ENCODE assay signal across 22 cellular contexts in the genomic region with DNA sequence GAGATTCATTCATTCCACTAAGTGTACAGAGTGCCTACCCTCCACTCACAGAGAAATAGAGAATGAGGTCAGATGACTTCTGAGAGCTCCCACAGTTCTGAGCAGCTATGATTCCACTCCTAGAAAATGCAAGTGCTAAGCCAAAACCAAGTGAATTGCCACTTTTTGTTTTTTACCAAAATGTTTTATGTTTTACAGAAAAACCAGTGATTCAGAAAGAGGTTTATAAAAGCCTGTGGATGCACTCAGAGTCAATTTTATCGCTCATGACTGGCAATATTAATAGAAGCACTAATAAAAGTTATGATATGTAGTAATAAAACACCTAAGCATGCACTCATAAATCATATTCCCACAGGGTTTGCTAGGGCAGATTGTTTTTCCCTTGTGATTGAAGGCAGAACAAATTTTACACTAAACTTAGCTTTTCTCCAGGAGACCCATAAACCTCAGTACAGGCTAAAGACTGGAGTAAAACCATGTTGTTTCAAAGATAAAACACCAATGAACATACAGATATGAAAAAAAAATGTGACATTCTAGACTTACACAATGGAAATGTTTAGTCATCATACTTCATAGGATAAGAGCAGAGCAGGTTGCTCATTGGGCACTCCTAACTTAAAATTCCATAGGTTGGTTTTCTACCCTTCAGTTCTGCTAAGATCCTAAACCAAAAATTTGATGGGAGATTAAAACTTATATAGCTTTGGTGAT.
A peak's percentile ranks its signal among the peaks of the same experiment; 100 is the strongest.
DNase-seq lines count a peak whose midpoint lies in the region; ATAC-seq and TF ChIP-seq lines count a peak whose summit lies in the region.
"Had no signal": no experiment of that assay in that cellular context is flagged by ENCODE, and none has a peak within 500 bp of the region (broad histone marks: within the 10 kb centered on the region; RNA-seq: fewer than 3 reads in every experiment).

No MANE protein-coding gene starts in this region.

- peaks cover 10% of the 10 kb centered on the region for H3K4me1 ChIP-seq in adipocyte (ENCODE audit: control insufficient read depth, insufficient read depth, low read length)
- peaks cover 3% of the 10 kb centered on the region for H3K4me1 ChIP-seq in fibroblast of lung (ENCODE audit: control insufficient read depth, extremely low read depth, insufficient read depth, low read length)
- H3K4me1 ChIP-seq in CD8-positive, alpha-beta T cell (ENCODE audit: insufficient read depth, low read length) = no peaks in the 10 kb centered on the region
- H3K4me1 ChIP-seq: lower lobe of right lung, parathyroid adenoma, stomach, upper lobe of right lung had no signal

- H3K4me2 ChIP-seq in fibroblast of lung (ENCODE audit: extremely low read depth, insufficient read depth, low read length) = no peak overlapping the region

- DNase-seq in EH (ENCODE audit: low read depth) (peak; percentile 83), adipocyte (ENCODE audit: low read depth) (peak; percentile 60), fibroblast of lung (ENCODE audit: low read depth in 2 of 2) (peak; percentile 84 to 88), skeletal muscle cell (ENCODE audit: low read depth) (peak; percentile 48), NCI-H510A (lab: John Stamatoyannopoulos, UW) (no peak), occipital lobe (lab: John Stamatoyannopoulos, UW) (no peak)
- no peak for DNase-seq in CD8-positive, alpha-beta T cell
- DNase-seq: activated CD4-positive, alpha-beta memory T cell treated with anti-CD3 and anti-CD28 coated beads for 36 hours; activated naive CD4-positive, alpha-beta T cell treated with Interleukin-2 at 50 U/mL for 16 hours; activated T-cell treated with anti-CD3 and anti-CD28 coated beads, Interleukin-2, amount 50 U/mL, for 1 hour; Calu3; head of caudate nucleus; lower lobe of right lung; NCI-H1436; stomach; T-cell; upper lobe of right lung had no signal

- H3K36me3 ChIP-seq in adipocyte (ENCODE audit: control insufficient read depth, insufficient read depth, low read length, severe bottlenecking) (peaks cover 4% of the 10 kb centered on the region), fibroblast of lung (ENCODE audit: control insufficient read depth, insufficient read depth, low read length) (no peaks in the 10 kb centered on the region)
- H3K36me3 ChIP-seq in CD8-positive, alpha-beta T cell (ENCODE audit: insufficient read depth, low read length) = peaks cover under 1% of the 10 kb centered on the region
- H3K36me3 ChIP-seq: lower lobe of right lung, stomach, upper lobe of right lung had no signal

- CTCF ChIA-PET in CD8-positive, alpha-beta T cell (lab: Charles Lee) = no interaction called here

- H3K9ac ChIP-seq in adipocyte (ENCODE audit: low read length) (peak overlapping the region; percentile 36), fibroblast of lung (ENCODE audit: insufficient read depth, low read length) (no peak overlapping the region)
- H3K9ac ChIP-seq: parathyroid adenoma had no signal

- H3K4me3 ChIP-seq in adipocyte (ENCODE audit: low read length) (no peak overlapping the region), fibroblast of lung (replicated peaks in 1 of 4; ENCODE audit: control extremely low read depth in 1 of 4, insufficient read depth in 1 of 4, low read depth in 3 of 4, low read length in 4 of 4) (no peak overlapping the region), skeletal muscle cell (ENCODE audit: low read depth, low read length) (no peak overlapping the region)
- no peak overlapping the region for H3K4me3 ChIP-seq in CD8-positive, alpha-beta T cell (ENCODE audit: low read depth, low read length)
- H3K4me3 ChIP-seq: lower lobe of right lung, stomach, upper lobe of right lung had no signal

- H3K27ac Mint-ChIP-seq in CD8-positive, alpha-beta T cell = no peak overlapping the region
- H3K27ac Mint-ChIP-seq: activated CD4-positive, alpha-beta memory T cell treated with anti-CD3 and anti-CD28 coated beads for 36 hours; dendritic cell treated with granulocyte-macrophage colony-stimulating factor and Interleukin-4, amounts not matched to agents 40 ng/mL and 50 ng/mL, for 4 days; T-cell had no signal

- no peak overlapping the region for H2AFZ ChIP-seq in fibroblast of lung (ENCODE audit: low read length)
- H2AFZ ChIP-seq: parathyroid adenoma had no signal

- peak overlapping the region; percentile 50 for H3K27ac ChIP-seq in fibroblast of lung (ENCODE audit: insufficient read depth, low read length)
- no peak overlapping the region for H3K27ac ChIP-seq in CD8-positive, alpha-beta T cell (ENCODE audit: low read depth, low read length)
- H3K27ac ChIP-seq: lower lobe of right lung, parathyroid adenoma, stomach, upper lobe of right lung, VCaP had no signal

- no peaks in the 10 kb centered on the region for H3K4me1 Mint-ChIP-seq in CD8-positive, alpha-beta T cell (ENCODE audit: low read depth)
- H3K4me1 Mint-ChIP-seq: brain had no signal

- H3K27me3 ChIP-seq in adipocyte (replicated peaks; ENCODE audit: control insufficient read depth, insufficient read depth, low read length) = no peaks in the 10 kb centered on the region
- no peaks in the 10 kb centered on the region for H3K27me3 ChIP-seq in fibroblast of lung (ENCODE audit: control insufficient read depth, insufficient read depth, low read length)
- no peaks in the 10 kb centered on the region for H3K27me3 ChIP-seq in CD8-positive, alpha-beta T cell (ENCODE audit: insufficient read depth, low read length)
- H3K27me3 ChIP-seq: stomach, upper lobe of right lung had no signal

- H3K27me3 Mint-ChIP-seq in CD8-positive, alpha-beta T cell (ENCODE audit: low read depth) = no peaks in the 10 kb centered on the region
- H3K27me3 Mint-ChIP-seq: activated CD4-positive, alpha-beta memory T cell treated with anti-CD3 and anti-CD28 coated beads for 36 hours; dendritic cell treated with granulocyte-macrophage colony-stimulating factor and Interleukin-4, amounts not matched to agents 40 ng/mL and 50 ng/mL, for 4 days; T-cell had no signal

- H3K9me3 ChIP-seq in adipocyte (ENCODE audit: control insufficient read depth, low read length) (no peaks in the 10 kb centered on the region), fibroblast of lung (ENCODE audit: control insufficient read depth, insufficient read depth, low read depth, low read length) (no peaks in the 10 kb centered on the region)
- no peaks in the 10 kb centered on the region for H3K9me3 ChIP-seq in CD8-positive, alpha-beta T cell (ENCODE audit: low read length)
- H3K9me3 ChIP-seq: lower lobe of right lung, stomach, upper lobe of right lung had no signal

- no peak for ATAC-seq in HG03520 (IDR thresholded peaks at IDR 0.05; ENCODE audit: unreplicated experiment)
- no peak for ATAC-seq in CD8-positive, alpha-beta T cell
- ATAC-seq: lower lobe of right lung, T-cell, upper lobe of right lung had no signal

- H3K36me3 Mint-ChIP-seq in CD8-positive, alpha-beta T cell = peaks cover 40% of the 10 kb centered on the region

- H3K79me2 ChIP-seq in fibroblast of lung (ENCODE audit: control insufficient read depth, insufficient read depth, low read length) = no peaks in the 10 kb centered on the region
- H3K79me2 ChIP-seq: parathyroid adenoma had no signal

- no peak for TF ChIP-seq CTCF in fibroblast of lung (conservative IDR thresholded peaks at IDR 0.05 in 1 of 2, IDR thresholded peaks at IDR 0.05 in 1 of 2; ENCODE audit: low read depth in 1 of 2, low read length in 2 of 2)
- no peak for TF ChIP-seq CTCF in CD8-positive, alpha-beta T cell (IDR thresholded peaks at IDR 0.05)

- POLR2A ChIA-PET in CD8-positive, alpha-beta T cell (lab: Charles Lee) = no interaction called here

- intact Hi-C loops in CD8-positive, alpha-beta T cell (cut with DNase I, micrococcal nuclease) = no loop called here

- no peaks in the 10 kb centered on the region for H3K9me3 Mint-ChIP-seq in CD8-positive, alpha-beta T cell
- H3K9me3 Mint-ChIP-seq: activated CD4-positive, alpha-beta memory T cell treated with anti-CD3 and anti-CD28 coated beads for 36 hours; dendritic cell treated with granulocyte-macrophage colony-stimulating factor and Interleukin-4, amounts not matched to agents 40 ng/mL and 50 ng/mL, for 4 days; T-cell had no signal

- no peaks in the 10 kb centered on the region for H4K20me1 ChIP-seq in fibroblast of lung (ENCODE audit: control insufficient read depth, extremely low read depth, insufficient read depth, low read length)

- H3K4me3 Mint-ChIP-seq in CD8-positive, alpha-beta T cell = no peak overlapping the region
- H3K4me3 Mint-ChIP-seq: activated CD4-positive, alpha-beta memory T cell treated with anti-CD3 and anti-CD28 coated beads for 36 hours; brain; dendritic cell treated with granulocyte-macrophage colony-stimulating factor and Interleukin-4, amounts not matched to agents 40 ng/mL and 50 ng/mL, for 4 days; T-cell had no signal

Comparison
In these comparisons a context has a peak if more than half of its experiments do, and no peak if none do; other contexts are left out.
1. DNase-seq: peak in EH (single experiment), adipocyte (single experiment), fibroblast of lung (2 of 2) and skeletal muscle cell (single experiment); none in NCI-H510A (single experiment), occipital lobe (single experiment) and CD8-positive, alpha-beta T cell (0 of 7).